In genomic region chr17:13879961-13880466, GRCh38 we compare ENCODE assay signal across 33 cellular contexts.
"Had no signal": no experiment of that assay in that cellular context is flagged by ENCODE, and none has a peak within 500 bp of the region (broad histone marks: within the 10 kb centered on the region; RNA-seq: fewer than 3 reads in every experiment).

No MANE protein-coding gene starts in this region.

- H3K27ac ChIP-seq: adrenal gland, ascending aorta, body of pancreas, brain microvascular endothelial cell, breast epithelium, cardiac muscle cell had no signal

- H3K9me3 ChIP-seq: adrenal gland, body of pancreas, breast epithelium had no signal

- H3K27me3 ChIP-seq: adrenal gland, ascending aorta, body of pancreas, brain microvascular endothelial cell, breast epithelium had no signal

- H3K4me1 ChIP-seq: adrenal gland, ascending aorta, body of pancreas, breast epithelium had no signal

- H3K36me3 ChIP-seq: adrenal gland, ascending aorta, brain microvascular endothelial cell, breast epithelium, cardiac muscle cell had no signal

- H3K4me3 ChIP-seq: adrenal gland, ascending aorta, body of pancreas, breast epithelium, cardiac muscle cell had no signal

- DNase-seq: activated effector memory CD4-positive, alpha-beta T cell treated with anti-CD3 and anti-CD28 coated beads, Interleukin-2, amount 50 U/mL, for 16 hours; activated effector memory CD4-positive, alpha-beta T cell treated with Interleukin-2 at 50 U/mL for 16 hours; activated gamma-delta T cell; activated gamma-delta T cell treated with Interleukin-2 at 50 U/mL for 16 hours; activated naive CD4-positive, alpha-beta T cell; activated naive CD4-positive, alpha-beta T cell treated with anti-CD3 and anti-CD28 coated beads for 36 hours; activated naive CD4-positive, alpha-beta T cell treated with anti-CD3 and anti-CD28 coated beads, Interleukin-2, amount 10 ng/mL, durations not matched to agents 7 days and 5 days; activated naive CD4-positive, alpha-beta T cell treated with anti-CD3 and anti-CD28 coated beads, Interleukin-2, amount 50 U/mL, for 16 hours; activated naive CD4-positive, alpha-beta T cell treated with Interleukin-2 at 50 U/mL for 16 hours; activated naive CD8-positive, alpha-beta T cell treated with anti-CD3 and anti-CD28 coated beads for 36 hours; activated naive CD8-positive, alpha-beta T cell treated with anti-CD3 and anti-CD28 coated beads, Interleukin-2, amount 10 ng/mL, durations not matched to agents 7 days and 5 days; activated naive CD8-positive, alpha-beta T cell treated with anti-CD3 and anti-CD28 coated beads, Interleukin-2, amount 50 U/mL, for 24 hours; activated T-cell treated with anti-CD3 and anti-CD28 coated beads for 4 hours; activated T-cell treated with anti-CD3 and anti-CD28 coated beads, Interleukin-2, amount 50 U/mL, for 1 hour; activated T-cell treated with anti-CD3 and anti-CD28 coated beads, Interleukin-2, amount 50 U/mL, for 24 hours; activated T-cell treated with anti-CD3 and anti-CD28 coated beads, Interleukin-2, amount 50 U/mL, for 4 hours; activated T-cell treated with anti-CD3 and anti-CD28 coated beads, Interleukin-2, amount 50 U/mL, for 48 hours; activated T-cell treated with anti-CD3 and anti-CD28 coated beads, Interleukin-2, amount 50 U/mL, for 72 hours; adrenal gland; amniotic stem cell; amygdala; anterior cingulate cortex; aorta; body of pancreas; brain microvascular endothelial cell; caudate nucleus; central memory CD4-positive, alpha-beta T cell; cerebellar nuclear complex had no signal

- ATAC-seq: activated naive CD4-positive, alpha-beta T cell treated with anti-CD3 and anti-CD28 coated beads, Interleukin-2, amount 50 U/mL, for 72 hours; activated naive CD8-positive, alpha-beta T cell treated with anti-CD3 and anti-CD28 coated beads, Interleukin-2, amount 50 U/mL, for 24 hours; activated T-cell treated with anti-CD3 and anti-CD28 coated beads, Interleukin-2, amount 50 U/mL, for 4 hours; activated T-cell treated with anti-CD3 and anti-CD28 coated beads, Interleukin-2, amount 50 U/mL, for 72 hours; activated T-helper 17 cell treated with anti-CD3 and anti-CD28 coated beads, Interleukin-2, amount 50 U/mL, for 72 hours; body of pancreas had no signal
